Comparison of ENCODE assay signal across 9 cellular contexts in the genomic region with DNA sequence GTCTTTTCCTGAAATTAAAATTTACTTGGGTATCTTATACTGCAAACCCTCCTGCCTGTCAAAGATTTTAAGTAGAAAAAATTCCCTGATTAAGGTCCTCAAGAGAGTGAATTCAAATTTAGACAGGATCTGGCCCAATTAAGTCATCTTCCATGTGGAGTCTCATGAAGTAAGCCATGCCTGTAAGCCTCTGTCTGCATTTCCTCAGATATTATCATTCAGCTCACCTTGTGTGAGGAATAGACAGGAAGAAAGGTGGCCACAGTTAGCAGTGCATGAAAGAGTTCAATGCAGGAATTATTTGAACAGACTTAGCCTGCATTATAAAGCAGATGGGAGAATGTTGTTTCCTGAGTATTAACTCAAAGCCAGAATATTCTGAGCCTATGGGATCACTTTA.
"Had no signal": no experiment of that assay in that cellular context is flagged by ENCODE, and none has a peak within 500 bp of the region (broad histone marks: within the 10 kb centered on the region; RNA-seq: fewer than 3 reads in every experiment).

No MANE protein-coding gene starts in this region.

- H3K4me1 ChIP-seq: HAP-1 had no signal

- H3K27ac ChIP-seq: HL-60 had no signal

- H3K36me3 ChIP-seq: HAP-1 had no signal

- DNase-seq: GOT3, H7, HFFc6, KG1 had no signal

- H3K4me3 ChIP-seq: HAP-1, K562 had no signal

- H3K9me3 Mint-ChIP-seq: HFFc6 had no signal

- H3K9me3 ChIP-seq: HAP-1 had no signal

- H3K4me3 Mint-ChIP-seq: HFFc6 had no signal

- ATAC-seq: HCT116, HepG2, K562 had no signal
